23 cellular contexts compared by ENCODE assay signal in the genomic region with DNA sequence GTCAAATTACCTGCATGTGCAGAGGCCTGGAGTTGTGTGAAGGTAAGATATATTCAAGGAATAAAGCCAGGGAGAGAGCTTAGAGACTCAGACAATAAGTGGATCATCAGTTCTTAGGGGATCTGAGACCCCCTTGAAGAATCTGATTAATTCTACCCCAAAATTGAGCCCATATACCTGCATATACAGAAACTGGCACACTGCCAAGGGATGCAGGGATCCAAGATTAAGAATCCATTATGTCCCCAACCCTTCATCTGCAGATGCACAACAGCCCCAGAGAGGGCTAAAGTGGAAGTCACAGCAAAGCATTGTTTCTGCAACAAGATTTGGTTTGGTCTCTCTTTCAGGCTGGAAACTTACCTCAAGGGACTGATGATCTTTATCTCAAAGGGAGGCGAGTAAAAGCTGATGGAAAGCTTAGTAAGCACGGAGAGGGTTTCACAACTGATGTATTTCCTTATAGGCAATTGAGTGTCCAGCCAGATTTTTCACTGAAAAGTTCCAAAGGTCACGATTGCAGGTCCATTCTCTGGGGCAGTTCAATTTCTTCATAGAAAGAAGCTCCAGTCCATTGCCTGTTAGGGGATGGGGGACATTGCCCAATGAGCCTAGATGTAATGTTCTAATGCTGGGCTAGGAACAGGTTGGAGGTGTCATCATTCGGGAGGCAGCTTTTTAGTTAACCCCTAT.
"Had no signal": no experiment of that assay in that cellular context is flagged by ENCODE, and none has a peak within 500 bp of the region (broad histone marks: within the 10 kb centered on the region; RNA-seq: fewer than 3 reads in every experiment).

No MANE protein-coding gene starts in this region.

- ATAC-seq: activated CD8-positive, alpha-beta T cell treated with anti-CD3 and anti-CD28 coated beads, Interleukin-2, amount 10 ng/mL, durations not matched to agents 7 days and 5 days; activated naive CD4-positive, alpha-beta T cell treated with anti-CD3 and anti-CD28 coated beads, Interleukin-2, amount 50 U/mL, for 72 hours; activated T-cell treated with anti-CD3 and anti-CD28 coated beads, Interleukin-2, amount 50 U/mL, for 72 hours; esophagus mucosa; natural killer cell; stimulated activated naive B cell treated with anti-CD40 and anti-IgM and Interleukin-4, amounts not matched to agents 10 μg/mL and 1 μg/mL and 100 μg/mL, for 72 hours had no signal

- DNase-seq: activated CD4-positive, alpha-beta T cell treated with anti-CD3 and anti-CD28 coated beads for 1 hour; activated CD4-positive, alpha-beta T cell treated with anti-CD3 and anti-CD28 coated beads, Interleukin-2, amount 50 U/mL, for 1 hour; activated CD8-positive, alpha-beta T cell treated with anti-CD3 and anti-CD28 coated beads, Interleukin-2, amount 10 ng/mL, durations not matched to agents 7 days and 5 days; activated naive CD4-positive, alpha-beta T cell; activated T-cell treated with anti-CD3 and anti-CD28 coated beads for 4 hours; activated T-cell treated with anti-CD3 and anti-CD28 coated beads, Interleukin-2, amount 50 U/mL, for 72 hours; endodermal cell; foreskin fibroblast; head of caudate nucleus; mesendoderm; natural killer cell; stimulated activated CD4-positive, alpha-beta T cell treated with anti-CD3 and anti-CD28 coated beads, Interleukin-15, amount 100 ng/mL, for 24 hours; stimulated activated CD4-positive, alpha-beta T cell treated with anti-CD3 and anti-CD28 coated beads, Interleukin-2, amount 100 ng/mL, for 24 hours; stimulated activated naive B cell treated with anti-CD40 and anti-IgM and Interleukin-4, amounts not matched to agents 10 μg/mL and 1 μg/mL and 100 μg/mL, for 72 hours; stomach; T-helper 9 cell; thyroid gland; upper lobe of left lung had no signal

- H3K9me3 ChIP-seq: right atrium auricular region, thyroid gland, upper lobe of left lung, vagina had no signal

- H3K4me1 ChIP-seq: right atrium auricular region, stomach, thyroid gland, upper lobe of left lung, vagina had no signal

- H3K27me3 ChIP-seq: right atrium auricular region, thyroid gland, upper lobe of left lung, vagina had no signal

- H3K4me3 ChIP-seq: lung, right atrium auricular region, stomach, thyroid gland, upper lobe of left lung, vagina had no signal

- H3K36me3 ChIP-seq: right atrium auricular region, stomach, thyroid gland, upper lobe of left lung, vagina had no signal

- H3K27ac ChIP-seq: right atrium auricular region, stomach, thyroid gland, upper lobe of left lung, vagina had no signal
